1 cellular context compared by ENCODE assay signal in the genomic region with DNA sequence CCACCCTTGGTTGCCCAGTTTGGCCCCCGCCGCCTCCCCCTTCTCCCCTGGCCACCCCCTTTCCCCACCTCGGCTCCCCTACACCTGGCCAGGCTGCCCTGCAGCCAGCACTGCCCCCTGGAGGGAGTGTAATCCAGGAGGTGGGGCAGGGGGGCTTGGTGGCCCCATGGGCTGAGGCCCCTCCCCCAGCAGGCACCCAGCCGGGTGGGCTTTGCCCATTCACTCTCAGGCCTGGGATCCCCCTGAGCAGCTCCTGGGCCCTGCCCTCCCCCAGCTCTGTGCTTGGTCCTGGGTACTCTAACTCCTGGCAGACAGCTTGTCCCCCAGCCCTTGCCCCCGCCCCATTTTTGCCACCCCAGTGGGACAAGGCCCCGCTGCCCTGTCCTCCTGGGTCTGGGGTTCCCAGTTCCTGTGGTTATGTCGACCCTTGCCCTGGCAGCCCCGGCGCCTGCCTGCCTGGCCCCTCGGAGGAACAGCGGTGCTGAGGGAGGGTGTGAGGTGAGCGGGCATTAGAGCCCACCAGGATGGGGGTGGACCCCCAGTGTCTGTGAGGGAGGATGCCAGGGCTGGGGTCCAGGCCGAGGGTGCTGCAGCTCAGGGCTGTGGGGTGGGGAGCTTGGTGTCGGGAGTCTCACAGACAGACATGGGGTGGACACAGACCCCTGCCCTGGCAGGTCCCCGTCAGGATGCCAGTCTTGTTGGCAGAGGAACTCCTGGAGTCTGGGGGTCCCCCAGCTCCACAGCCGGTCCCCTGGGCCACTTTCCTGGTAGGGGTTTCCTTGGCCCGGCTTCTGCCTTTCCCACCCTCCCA.
TF ChIP-seq lines count a peak whose summit lies in the region.

No MANE protein-coding gene starts in this region.

TF ChIP-seq in H1, 55 proteins besides CTCF, POLR2A, EP300 and RAD21:
- no peak for TF ChIP-seq E2F6 (IDR thresholded peaks at IDR 0.05)
- no peak for TF ChIP-seq BACH1 (IDR thresholded peaks at IDR 0.05; ENCODE audit: low read length)
- no peak for TF ChIP-seq SUZ12 (IDR thresholded peaks at IDR 0.05; ENCODE audit: low read length)
- no peak for TF ChIP-seq BRCA1 (IDR thresholded peaks at IDR 0.05; ENCODE audit: low read depth, low read length)
- no peak for TF ChIP-seq POLR2AphosphoS5 (IDR thresholded peaks at IDR 0.05; ENCODE audit: low read depth, low read length)
- no peak for TF ChIP-seq CBX8 (IDR thresholded peaks at IDR 0.05; ENCODE audit: borderline replicate concordance, low read depth, low read length)
- TF ChIP-seq CHD2 (IDR thresholded peaks at IDR 0.05; ENCODE audit: low read length) = no peak
- no peak for TF ChIP-seq TAF1 (IDR thresholded peaks at IDR 0.05; ENCODE audit: low read depth, low read length)
- TF ChIP-seq SP2 (IDR thresholded peaks at IDR 0.05; ENCODE audit: low read length) = no peak
- TF ChIP-seq CTBP2 (IDR thresholded peaks at IDR 0.05; ENCODE audit: borderline replicate concordance, insufficient read depth, insufficient read length, low read length) = no peak
- TF ChIP-seq RXRA (IDR thresholded peaks at IDR 0.05; ENCODE audit: insufficient read depth, low read depth, low read length) = no peak
- TF ChIP-seq FOSL1 (IDR thresholded peaks at IDR 0.05; ENCODE audit: insufficient read depth, low read depth, low read length) = no peak
- no peak for TF ChIP-seq TAF7 (optimal IDR thresholded peaks at IDR 0.05; ENCODE audit: borderline replicate concordance, low read depth, low read length)
- no peak for TF ChIP-seq YY1 (IDR thresholded peaks at IDR 0.05; ENCODE audit: low read depth, low read length)
- TF ChIP-seq JUND (IDR thresholded peaks at IDR 0.05; ENCODE audit: low read length) = no peak
- TF ChIP-seq, protein P1, sequence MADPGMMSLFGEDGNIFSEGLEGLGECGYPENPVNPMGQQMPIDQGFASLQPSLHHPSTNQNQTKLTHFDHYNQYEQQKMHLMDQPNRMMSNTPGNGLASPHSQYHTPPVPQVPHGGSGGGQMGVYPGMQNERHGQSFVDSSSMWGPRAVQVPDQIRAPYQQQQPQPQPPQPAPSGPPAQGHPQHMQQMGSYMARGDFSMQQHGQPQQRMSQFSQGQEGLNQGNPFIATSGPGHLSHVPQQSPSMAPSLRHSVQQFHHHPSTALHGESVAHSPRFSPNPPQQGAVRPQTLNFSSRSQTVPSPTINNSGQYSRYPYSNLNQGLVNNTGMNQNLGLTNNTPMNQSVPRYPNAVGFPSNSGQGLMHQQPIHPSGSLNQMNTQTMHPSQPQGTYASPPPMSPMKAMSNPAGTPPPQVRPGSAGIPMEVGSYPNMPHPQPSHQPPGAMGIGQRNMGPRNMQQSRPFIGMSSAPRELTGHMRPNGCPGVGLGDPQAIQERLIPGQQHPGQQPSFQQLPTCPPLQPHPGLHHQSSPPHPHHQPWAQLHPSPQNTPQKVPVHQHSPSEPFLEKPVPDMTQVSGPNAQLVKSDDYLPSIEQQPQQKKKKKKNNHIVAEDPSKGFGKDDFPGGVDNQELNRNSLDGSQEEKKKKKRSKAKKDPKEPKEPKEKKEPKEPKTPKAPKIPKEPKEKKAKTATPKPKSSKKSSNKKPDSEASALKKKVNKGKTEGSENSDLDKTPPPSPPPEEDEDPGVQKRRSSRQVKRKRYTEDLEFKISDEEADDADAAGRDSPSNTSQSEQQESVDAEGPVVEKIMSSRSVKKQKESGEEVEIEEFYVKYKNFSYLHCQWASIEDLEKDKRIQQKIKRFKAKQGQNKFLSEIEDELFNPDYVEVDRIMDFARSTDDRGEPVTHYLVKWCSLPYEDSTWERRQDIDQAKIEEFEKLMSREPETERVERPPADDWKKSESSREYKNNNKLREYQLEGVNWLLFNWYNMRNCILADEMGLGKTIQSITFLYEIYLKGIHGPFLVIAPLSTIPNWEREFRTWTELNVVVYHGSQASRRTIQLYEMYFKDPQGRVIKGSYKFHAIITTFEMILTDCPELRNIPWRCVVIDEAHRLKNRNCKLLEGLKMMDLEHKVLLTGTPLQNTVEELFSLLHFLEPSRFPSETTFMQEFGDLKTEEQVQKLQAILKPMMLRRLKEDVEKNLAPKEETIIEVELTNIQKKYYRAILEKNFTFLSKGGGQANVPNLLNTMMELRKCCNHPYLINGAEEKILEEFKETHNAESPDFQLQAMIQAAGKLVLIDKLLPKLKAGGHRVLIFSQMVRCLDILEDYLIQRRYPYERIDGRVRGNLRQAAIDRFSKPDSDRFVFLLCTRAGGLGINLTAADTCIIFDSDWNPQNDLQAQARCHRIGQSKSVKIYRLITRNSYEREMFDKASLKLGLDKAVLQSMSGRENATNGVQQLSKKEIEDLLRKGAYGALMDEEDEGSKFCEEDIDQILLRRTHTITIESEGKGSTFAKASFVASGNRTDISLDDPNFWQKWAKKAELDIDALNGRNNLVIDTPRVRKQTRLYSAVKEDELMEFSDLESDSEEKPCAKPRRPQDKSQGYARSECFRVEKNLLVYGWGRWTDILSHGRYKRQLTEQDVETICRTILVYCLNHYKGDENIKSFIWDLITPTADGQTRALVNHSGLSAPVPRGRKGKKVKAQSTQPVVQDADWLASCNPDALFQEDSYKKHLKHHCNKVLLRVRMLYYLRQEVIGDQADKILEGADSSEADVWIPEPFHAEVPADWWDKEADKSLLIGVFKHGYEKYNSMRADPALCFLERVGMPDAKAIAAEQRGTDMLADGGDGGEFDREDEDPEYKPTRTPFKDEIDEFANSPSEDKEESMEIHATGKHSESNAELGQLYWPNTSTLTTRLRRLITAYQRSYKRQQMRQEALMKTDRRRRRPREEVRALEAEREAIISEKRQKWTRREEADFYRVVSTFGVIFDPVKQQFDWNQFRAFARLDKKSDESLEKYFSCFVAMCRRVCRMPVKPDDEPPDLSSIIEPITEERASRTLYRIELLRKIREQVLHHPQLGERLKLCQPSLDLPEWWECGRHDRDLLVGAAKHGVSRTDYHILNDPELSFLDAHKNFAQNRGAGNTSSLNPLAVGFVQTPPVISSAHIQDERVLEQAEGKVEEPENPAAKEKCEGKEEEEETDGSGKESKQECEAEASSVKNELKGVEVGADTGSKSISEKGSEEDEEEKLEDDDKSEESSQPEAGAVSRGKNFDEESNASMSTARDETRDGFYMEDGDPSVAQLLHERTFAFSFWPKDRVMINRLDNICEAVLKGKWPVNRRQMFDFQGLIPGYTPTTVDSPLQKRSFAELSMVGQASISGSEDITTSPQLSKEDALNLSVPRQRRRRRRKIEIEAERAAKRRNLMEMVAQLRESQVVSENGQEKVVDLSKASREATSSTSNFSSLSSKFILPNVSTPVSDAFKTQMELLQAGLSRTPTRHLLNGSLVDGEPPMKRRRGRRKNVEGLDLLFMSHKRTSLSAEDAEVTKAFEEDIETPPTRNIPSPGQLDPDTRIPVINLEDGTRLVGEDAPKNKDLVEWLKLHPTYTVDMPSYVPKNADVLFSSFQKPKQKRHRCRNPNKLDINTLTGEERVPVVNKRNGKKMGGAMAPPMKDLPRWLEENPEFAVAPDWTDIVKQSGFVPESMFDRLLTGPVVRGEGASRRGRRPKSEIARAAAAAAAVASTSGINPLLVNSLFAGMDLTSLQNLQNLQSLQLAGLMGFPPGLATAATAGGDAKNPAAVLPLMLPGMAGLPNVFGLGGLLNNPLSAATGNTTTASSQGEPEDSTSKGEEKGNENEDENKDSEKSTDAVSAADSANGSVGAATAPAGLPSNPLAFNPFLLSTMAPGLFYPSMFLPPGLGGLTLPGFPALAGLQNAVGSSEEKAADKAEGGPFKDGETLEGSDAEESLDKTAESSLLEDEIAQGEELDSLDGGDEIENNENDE (IDR thresholded peaks at IDR 0.05; ENCODE audit: insufficient replicate concordance, low read length) = no peak
- no peak for TF ChIP-seq ZNF274 (IDR thresholded peaks at IDR 0.05; ENCODE audit: borderline replicate concordance, extremely low read depth, low read length)
- TF ChIP-seq NRF1 (IDR thresholded peaks at IDR 0.05; ENCODE audit: low read depth, low read length) = no peak
